In the genomic region with DNA sequence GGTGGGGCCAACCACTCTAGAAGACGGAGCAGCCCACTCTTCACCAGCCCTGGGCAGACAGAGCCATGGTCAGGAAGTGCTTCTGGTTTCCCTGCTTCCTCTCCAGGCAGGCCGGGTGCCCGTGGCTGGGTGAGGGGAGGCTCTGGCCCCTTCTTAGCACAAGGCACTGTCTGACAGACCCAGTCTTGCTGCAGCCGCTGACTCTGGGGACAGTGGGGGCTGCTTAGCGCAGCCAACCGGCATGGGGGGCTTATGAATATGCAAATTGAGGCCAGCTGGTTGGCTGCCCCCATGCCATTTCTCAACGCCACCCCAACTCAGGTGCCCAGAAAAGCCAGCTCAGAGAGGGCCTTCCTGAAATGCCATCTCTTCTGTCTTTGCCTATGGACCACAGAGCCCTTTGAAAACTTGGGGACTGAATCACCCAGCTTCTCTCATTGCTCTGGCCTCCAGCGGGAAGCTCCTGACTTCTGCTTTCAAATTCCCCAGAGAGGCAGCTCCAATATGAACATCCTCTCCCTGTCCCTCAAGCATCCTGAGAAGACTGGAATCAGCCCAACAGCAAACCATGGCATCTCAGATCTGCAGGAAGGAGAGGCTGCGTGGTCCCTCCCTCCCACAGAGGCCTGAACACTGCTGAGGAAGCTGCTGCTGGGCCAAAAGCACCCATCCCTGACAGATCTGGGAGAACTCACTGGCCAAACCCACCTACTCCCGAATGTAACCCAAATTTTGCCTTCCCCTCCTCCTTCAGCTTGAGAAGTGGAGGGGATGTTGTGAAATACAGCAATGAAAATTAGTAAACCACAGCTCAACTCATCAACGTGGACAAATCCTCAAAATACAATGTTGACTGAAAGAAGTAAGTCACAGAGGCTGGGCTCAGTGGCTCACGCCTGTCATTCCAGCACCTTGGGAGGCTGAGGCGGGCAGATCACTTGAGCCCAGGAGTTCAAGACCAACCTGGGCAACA, we compare ENCODE assay signal across 1 cellular context.
TF ChIP-seq lines count a peak whose summit lies in the region.

A gene with protein sequence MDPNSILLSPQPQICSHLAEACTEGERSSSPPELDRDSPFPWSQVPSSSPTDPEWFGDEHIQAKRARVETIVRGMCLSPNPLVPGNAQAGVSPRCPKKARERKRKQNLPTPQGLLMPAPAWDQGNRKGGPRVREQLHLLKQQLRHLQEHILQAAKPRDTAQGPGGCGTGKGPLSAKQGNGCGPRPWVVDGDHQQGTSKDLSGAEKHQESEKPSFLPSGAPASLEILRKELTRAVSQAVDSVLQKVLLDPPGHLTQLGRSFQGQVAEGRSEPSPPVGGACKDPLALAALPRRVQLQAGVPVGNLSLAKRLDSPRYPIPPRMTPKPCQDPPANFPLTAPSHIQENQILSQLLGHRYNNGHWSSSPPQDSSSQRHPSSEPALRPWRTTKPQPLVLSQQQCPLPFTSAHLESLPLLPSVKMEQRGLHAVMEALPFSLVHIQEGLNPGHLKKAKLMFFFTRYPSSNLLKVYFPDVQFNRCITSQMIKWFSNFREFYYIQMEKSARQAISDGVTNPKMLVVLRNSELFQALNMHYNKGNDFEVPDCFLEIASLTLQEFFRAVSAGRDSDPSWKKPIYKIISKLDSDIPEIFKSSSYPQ (minus strand): TSS at position 205 of the 973 bp plus-strand sequence. CDS start 12,311 bp downstream, outside the sequence.

TF ChIP-seq in endothelial cell of umbilical vein, 7 proteins besides CTCF, POLR2A, EP300 and RAD21:
- TF ChIP-seq, protein P1, sequence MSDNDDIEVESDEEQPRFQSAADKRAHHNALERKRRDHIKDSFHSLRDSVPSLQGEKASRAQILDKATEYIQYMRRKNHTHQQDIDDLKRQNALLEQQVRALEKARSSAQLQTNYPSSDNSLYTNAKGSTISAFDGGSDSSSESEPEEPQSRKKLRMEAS (IDR thresholded peaks at IDR 0.05; ENCODE audit: insufficient read depth, insufficient read length): no peak
- TF ChIP-seq FOS (IDR thresholded peaks at IDR 0.05; ENCODE audit: borderline replicate concordance, insufficient read depth, low read length) (no peak), JUN (IDR thresholded peaks at IDR 0.05; ENCODE audit: borderline replicate concordance, insufficient read depth, insufficient read length, low read depth) (no peak), MYC (IDR thresholded peaks at IDR 0.05; ENCODE audit: low read depth, low read length) (no peak), POLR2AphosphoS5 (IDR thresholded peaks at IDR 0.05; ENCODE audit: insufficient read depth, low read depth, low read length) (no peak), GATA2 (IDR thresholded peaks at IDR 0.05; ENCODE audit: insufficient read depth, insufficient read length, low read depth, low read length) (no peak), EZH2 (IDR thresholded peaks at IDR 0.05; ENCODE audit: borderline replicate concordance, low read depth, low read length, severe bottlenecking) (no peak)
TF ChIP-seq in endothelial cell of umbilical vein: peak in this region for 0.
